Comparison of ENCODE assay signal across 24 cellular contexts in genomic region chr1:206435450-206435849, GRCh38. TPM values are rescaled to one million over a fixed set of nuclear protein-coding genes. Genes with fewer than 3 reads are reported as not detected.
DNase-seq lines count a peak whose midpoint lies in the region; ATAC-seq and TF ChIP-seq lines count a peak whose summit lies in the region.
"Had no signal": no experiment of that assay in that cellular context is flagged by ENCODE, and none has a peak within 500 bp of the region (broad histone marks: within the 10 kb centered on the region; RNA-seq: fewer than 3 reads in every experiment).

No MANE protein-coding gene starts in this region.

- H3K4me3 Mint-ChIP-seq in activated CD8-positive, alpha-beta memory T cell treated with anti-CD3 and anti-CD28 coated beads, Interleukin-2, amount 10 ng/mL, durations not matched to agents 7 days and 5 days: no peak overlapping the region
- H3K4me3 Mint-ChIP-seq: H9, neural progenitor cell had no signal

- CTCF ChIA-PET in activated CD8-positive, alpha-beta memory T cell treated with anti-CD3 and anti-CD28 coated beads, Interleukin-2, amount 10 ng/mL, durations not matched to agents 7 days and 5 days (lab: Charles Lee): no interaction called here

- peaks cover 13% of the 10 kb centered on the region for H3K4me1 Mint-ChIP-seq in activated CD8-positive, alpha-beta memory T cell treated with anti-CD3 and anti-CD28 coated beads, Interleukin-2, amount 10 ng/mL, durations not matched to agents 7 days and 5 days
- H3K4me1 Mint-ChIP-seq: H9, neural progenitor cell had no signal

- TF ChIP-seq CTCF in WERI-Rb-1 (IDR thresholded peaks at IDR 0.05; ENCODE audit: low read depth, low read length): no peak

- H3K4me3 ChIP-seq in WERI-Rb-1 (ENCODE audit: low read depth, low read length): no peak overlapping the region
- H3K4me3 ChIP-seq: left ventricle myocardium inferior, neural progenitor cell, right atrium auricular region, smooth muscle cell had no signal

- no peaks in the 10 kb centered on the region for H3K9me3 ChIP-seq in WERI-Rb-1 (ENCODE audit: severe bottlenecking)
- H3K9me3 ChIP-seq: BE2C, left ventricle myocardium inferior, right atrium auricular region had no signal

- H3K27me3 Mint-ChIP-seq in activated CD8-positive, alpha-beta memory T cell treated with anti-CD3 and anti-CD28 coated beads, Interleukin-2, amount 10 ng/mL, durations not matched to agents 7 days and 5 days: no peaks in the 10 kb centered on the region

- no peaks in the 10 kb centered on the region for H3K27me3 ChIP-seq in WERI-Rb-1 (ENCODE audit: insufficient read depth, low read depth, severe bottlenecking)
- H3K27me3 ChIP-seq: BE2C, neural progenitor cell, right atrium auricular region had no signal

- H3K27ac Mint-ChIP-seq in activated CD8-positive, alpha-beta memory T cell treated with anti-CD3 and anti-CD28 coated beads, Interleukin-2, amount 10 ng/mL, durations not matched to agents 7 days and 5 days: no peak overlapping the region
- H3K27ac Mint-ChIP-seq: H9, neural progenitor cell had no signal

- peaks cover 50% of the 10 kb centered on the region for H3K36me3 ChIP-seq in WERI-Rb-1
- H3K36me3 ChIP-seq: BE2C, neural progenitor cell had no signal

- peaks cover 56% of the 10 kb centered on the region for H3K36me3 Mint-ChIP-seq in activated CD8-positive, alpha-beta memory T cell treated with anti-CD3 and anti-CD28 coated beads, Interleukin-2, amount 10 ng/mL, durations not matched to agents 7 days and 5 days

- ATAC-seq in activated CD8-positive, alpha-beta memory T cell treated with anti-CD3 and anti-CD28 coated beads, Interleukin-2, amount 10 ng/mL, durations not matched to agents 7 days and 5 days: peak; percentile 66
- ATAC-seq in stimulated activated naive CD8-positive, alpha-beta T cell treated with anti-CD3 and anti-CD28 coated beads, Interleukin-15, Interleukin-2, amounts not matched to agents 100 U/mL and 50 U/mL, for 24 hours: peak; percentile 43
- ATAC-seq in GM19467 (IDR thresholded peaks at IDR 0.05; ENCODE audit: unreplicated experiment): no peak
- ATAC-seq: Panc1 had no signal

- DNase-seq in activated CD8-positive, alpha-beta memory T cell treated with anti-CD3 and anti-CD28 coated beads, Interleukin-2, amount 10 ng/mL, durations not matched to agents 7 days and 5 days: peak; percentile 50
- DNase-seq in activated CD8-positive, alpha-beta memory T cell treated with anti-CD3 and anti-CD28 coated beads, Interleukin-2, amount 50 U/mL, for 48 hours: no peak
- peak; percentile 27 for DNase-seq in HCEC 1CT
- peak; percentile 13 for DNase-seq in amniotic epithelial cell (ENCODE audit: low read depth)
- no peak for DNase-seq in stimulated activated naive CD8-positive, alpha-beta T cell treated with anti-CD3 and anti-CD28 coated beads, Interleukin-15, Interleukin-2, amounts not matched to agents 100 U/mL and 50 U/mL, for 24 hours
- no peak for DNase-seq in WERI-Rb-1
- DNase-seq: activated CD4-positive, alpha-beta T cell treated with anti-CD3 and anti-CD28 coated beads for 48 hours; activated naive CD4-positive, alpha-beta T cell treated with anti-CD3 and anti-CD28 coated beads, Interleukin-2, amount 50 U/mL, for 16 hours; aorta; BE2C; DMS 273 treated with DMSO at 0.1 percent for 48 hours; glutamatergic neuron; H9; Karpas-422; left ventricle myocardium inferior; mesenchymal stem cell; NCI-H1436 treated with DMSO at 0.1 percent for 48 hours; SIG-M5; stimulated activated naive CD4-positive, alpha-beta T cell treated with Interleukin-2 at 50 U/mL for 16 hours had no signal

- no peaks in the 10 kb centered on the region for H3K9me3 Mint-ChIP-seq in activated CD8-positive, alpha-beta memory T cell treated with anti-CD3 and anti-CD28 coated beads, Interleukin-2, amount 10 ng/mL, durations not matched to agents 7 days and 5 days (ENCODE audit: low read depth)
- H3K9me3 Mint-ChIP-seq: H9, neural progenitor cell had no signal

- no peak overlapping the region for H3K27ac ChIP-seq in WERI-Rb-1
- H3K27ac ChIP-seq: left ventricle myocardium inferior, neural progenitor cell, right atrium auricular region had no signal

RNA-seq across cellular contexts. Expression of gene IKBKE, which starts 34.8 kb away (rescaled TPM):
- total RNA-seq in activated CD8-positive, alpha-beta memory T cell treated with anti-CD3 and anti-CD28 coated beads, Interleukin-2, amount 10 ng/mL, durations not matched to agents 7 days and 5 days: 10 to 100 TPM; 64.8 to 72.7 TPM

Comparison
In these comparisons a context has a peak if more than half of its experiments do, and no peak if none do; other contexts are left out.
1. DNase-seq: peak in activated CD8-positive, alpha-beta memory T cell treated with anti-CD3 and anti-CD28 coated beads, Interleukin-2, amount 10 ng/mL, durations not matched to agents 7 days and 5 days (single experiment), HCEC 1CT (single experiment) and amniotic epithelial cell (single experiment); none in activated CD8-positive, alpha-beta memory T cell treated with anti-CD3 and anti-CD28 coated beads, Interleukin-2, amount 50 U/mL, for 48 hours (single experiment), stimulated activated naive CD8-positive, alpha-beta T cell treated with anti-CD3 and anti-CD28 coated beads, Interleukin-15, Interleukin-2, amounts not matched to agents 100 U/mL and 50 U/mL, for 24 hours (single experiment) and WERI-Rb-1 (single experiment).